Comparison of ENCODE assay signal across 19 cellular contexts in genomic region chr1:26748351-26748750, GRCh38. TPM values are rescaled to one million over a fixed set of nuclear protein-coding genes. Genes with fewer than 3 reads are reported as not detected.
DNase-seq lines count a peak whose midpoint lies in the region; ATAC-seq and TF ChIP-seq lines count a peak whose summit lies in the region.
"Had no signal": no experiment of that assay in that cellular context is flagged by ENCODE, and none has a peak within 500 bp of the region (broad histone marks: within the 10 kb centered on the region; RNA-seq: fewer than 3 reads in every experiment).

No MANE protein-coding gene starts in this region.

- POLR2A ChIA-PET in activated CD8-positive, alpha-beta T cell treated with anti-CD3 and anti-CD28 coated beads for 36 hours (lab: Charles Lee): interaction anchor here (1.0 kb wide), 2 partner anchors 16 to 19 kb away, joined by 3 to 4 read pairs; no protein-coding TSS in a partner anchor
- POLR2A ChIA-PET in PC-9 (lab: Charles Lee; ENCODE audit: unreplicated experiment): no interaction called here

- H3K9me2 ChIP-seq in PC-9 (ENCODE audit: insufficient read depth): no peaks in the 10 kb centered on the region

- no peak overlapping the region for H2AFZ ChIP-seq in PC-9
- H2AFZ ChIP-seq: parathyroid adenoma had no signal

- no peak overlapping the region for H3K4me2 ChIP-seq in PC-9

- no peaks in the 10 kb centered on the region for H4K20me1 ChIP-seq in PC-9 (ENCODE audit: insufficient read depth)

- H3K36me3 Mint-ChIP-seq in activated T-cell treated with anti-CD3 and anti-CD28 coated beads, Interleukin-2, amount 50 U/mL, for 72 hours (ENCODE audit: insufficient read depth in 2 of 2): peaks cover 0 to 33% of the 10 kb centered on the region in 2 donors
- H3K36me3 Mint-ChIP-seq in activated CD8-positive, alpha-beta T cell treated with anti-CD3 and anti-CD28 coated beads for 36 hours (ENCODE audit: low read depth): peaks cover 71% of the 10 kb centered on the region
- H3K36me3 Mint-ChIP-seq in stimulated activated naive B cell treated with anti-CD40 and anti-IgM and Interleukin-4, amounts not matched to agents 10 μg/mL and 1 μg/mL and 100 μg/mL, for 72 hours: peaks cover 26 to 64% of the 10 kb centered on the region in 2 donors

- intact Hi-C loops in activated CD8-positive, alpha-beta T cell treated with anti-CD3 and anti-CD28 coated beads for 36 hours (cut with micrococcal nuclease): no loop called here
- intact Hi-C loops in esophagus squamous epithelium (cut with DNase I) (no loop called here), PC-9 (cut with micrococcal nuclease; ENCODE audit: unreplicated experiment) (no loop called here)

- no peak overlapping the region for H3K4me3 Mint-ChIP-seq in activated T-cell treated with anti-CD3 and anti-CD28 coated beads, Interleukin-2, amount 50 U/mL, for 72 hours
- no peak overlapping the region for H3K4me3 Mint-ChIP-seq in activated CD8-positive, alpha-beta T cell treated with anti-CD3 and anti-CD28 coated beads for 36 hours
- no peak overlapping the region for H3K4me3 Mint-ChIP-seq in stimulated activated naive B cell treated with anti-CD40 and anti-IgM and Interleukin-4, amounts not matched to agents 10 μg/mL and 1 μg/mL and 100 μg/mL, for 72 hours
- H3K4me3 Mint-ChIP-seq: mesothelial cell of epicardium had no signal

- H3K4me1 Mint-ChIP-seq in activated T-cell treated with anti-CD3 and anti-CD28 coated beads, Interleukin-2, amount 50 U/mL, for 72 hours (ENCODE audit: low read depth): peaks cover 89% of the 10 kb centered on the region
- H3K4me1 Mint-ChIP-seq in activated CD8-positive, alpha-beta T cell treated with anti-CD3 and anti-CD28 coated beads for 36 hours (ENCODE audit: low read depth): peaks cover 84% of the 10 kb centered on the region
- H3K4me1 Mint-ChIP-seq in stimulated activated naive B cell treated with anti-CD40 and anti-IgM and Interleukin-4, amounts not matched to agents 10 μg/mL and 1 μg/mL and 100 μg/mL, for 72 hours: peaks cover 40 to 79% of the 10 kb centered on the region in 2 donors

- no peaks in the 10 kb centered on the region for H3K9me3 ChIP-seq in esophagus squamous epithelium
- no peaks in the 10 kb centered on the region for H3K9me3 ChIP-seq in PC-9 (ENCODE audit: insufficient read depth, low read depth)

- H3K27ac Mint-ChIP-seq in activated T-cell treated with anti-CD3 and anti-CD28 coated beads, Interleukin-2, amount 50 U/mL, for 72 hours: peak overlapping the region; percentile 72
- peak overlapping the region; percentile 74 for H3K27ac Mint-ChIP-seq in activated CD8-positive, alpha-beta T cell treated with anti-CD3 and anti-CD28 coated beads for 36 hours
- H3K27ac Mint-ChIP-seq in stimulated activated naive B cell treated with anti-CD40 and anti-IgM and Interleukin-4, amounts not matched to agents 10 μg/mL and 1 μg/mL and 100 μg/mL, for 72 hours: peak overlapping the region; percentile 14

- H3K27me3 ChIP-seq in esophagus squamous epithelium: no peaks in the 10 kb centered on the region
- H3K27me3 ChIP-seq in PC-9 (ENCODE audit: insufficient read depth, low read depth): no peaks in the 10 kb centered on the region

- no peaks in the 10 kb centered on the region for H3K9me3 Mint-ChIP-seq in activated T-cell treated with anti-CD3 and anti-CD28 coated beads, Interleukin-2, amount 50 U/mL, for 72 hours
- no peaks in the 10 kb centered on the region for H3K9me3 Mint-ChIP-seq in activated CD8-positive, alpha-beta T cell treated with anti-CD3 and anti-CD28 coated beads for 36 hours
- H3K9me3 Mint-ChIP-seq in stimulated activated naive B cell treated with anti-CD40 and anti-IgM and Interleukin-4, amounts not matched to agents 10 μg/mL and 1 μg/mL and 100 μg/mL, for 72 hours: no peaks in the 10 kb centered on the region
- H3K9me3 Mint-ChIP-seq: mesothelial cell of epicardium had no signal

- 76 to 80% methylated on average over 1 of the region's 1 CpG for WGBS in esophagus squamous epithelium, 2 donors

- TF ChIP-seq CTCF in activated CD8-positive, alpha-beta T cell treated with anti-CD3 and anti-CD28 coated beads for 36 hours (IDR thresholded peaks at IDR 0.05): no peak
- TF ChIP-seq CTCF in esophagus squamous epithelium (IDR thresholded peaks at IDR 0.05) (no peak), PC-9 (conservative IDR thresholded peaks at IDR 0.05) (no peak)

- H3K4me3 ChIP-seq in esophagus squamous epithelium: no peak overlapping the region
- H3K4me3 ChIP-seq in PC-9: no peak overlapping the region

- H3K27me3 Mint-ChIP-seq in activated T-cell treated with anti-CD3 and anti-CD28 coated beads, Interleukin-2, amount 50 U/mL, for 72 hours (ENCODE audit: low read depth): no peaks in the 10 kb centered on the region
- H3K27me3 Mint-ChIP-seq in activated CD8-positive, alpha-beta T cell treated with anti-CD3 and anti-CD28 coated beads for 36 hours: no peaks in the 10 kb centered on the region
- no peaks in the 10 kb centered on the region for H3K27me3 Mint-ChIP-seq in stimulated activated naive B cell treated with anti-CD40 and anti-IgM and Interleukin-4, amounts not matched to agents 10 μg/mL and 1 μg/mL and 100 μg/mL, for 72 hours

- peaks cover 6% of the 10 kb centered on the region; the same call in 1 of the 2 replicates for H3K79me2 ChIP-seq in PC-9 (ENCODE audit: low read depth)

- no peak for TF ChIP-seq POLR2A in esophagus squamous epithelium (IDR thresholded peaks at IDR 0.05)

- H3K36me3 ChIP-seq in esophagus squamous epithelium (peaks cover 0 to 81% (median 0%) of the 10 kb centered on the region in 3 donors), PC-9 (ENCODE audit: low read depth) (0 out of 2 replicates have a peak, but pooled peaks cover 8% of the 10 kb centered on the region)

- no TSS peak for BruUV-seq in PC-9 (replicated peaks; lab: Mats Ljungman, UMichigan)

- H3K27ac ChIP-seq in esophagus squamous epithelium (peak overlapping the region in 3 of 4 donors; percentile 42 to 56 (median 45)), PC-9 (no peak overlapping the region)
- H3K27ac ChIP-seq: parathyroid adenoma had no signal

- H3F3A ChIP-seq in PC-9 (ENCODE audit: insufficient read depth, low read depth): peaks cover 13% of the 10 kb centered on the region

- no peak for ATAC-seq in activated T-cell treated with anti-CD3 and anti-CD28 coated beads, Interleukin-2, amount 50 U/mL, for 72 hours (replicated peaks in 1 of 2)
- ATAC-seq in activated CD8-positive, alpha-beta T cell treated with anti-CD3 and anti-CD28 coated beads for 36 hours: no peak
- ATAC-seq in stimulated activated naive B cell treated with anti-CD40 and anti-IgM and Interleukin-4, amounts not matched to agents 10 μg/mL and 1 μg/mL and 100 μg/mL, for 72 hours (replicated peaks): no peak
- ATAC-seq in left lobe of liver: no peak

- DNase-seq in activated T-cell treated with anti-CD3 and anti-CD28 coated beads, Interleukin-2, amount 50 U/mL, for 72 hours: no peak
- no peak for DNase-seq in activated T-cell treated with anti-CD3 and anti-CD28 coated beads, Interleukin-2, amount 50 U/mL, for 48 hours
- DNase-seq in activated CD8-positive, alpha-beta T cell treated with anti-CD3 and anti-CD28 coated beads for 36 hours: no peak
- DNase-seq in esophagus squamous epithelium (lab: John Stamatoyannopoulos, UW): no peak
- no peak for DNase-seq in stimulated activated naive B cell treated with anti-CD40 and anti-IgM and Interleukin-4, amounts not matched to agents 10 μg/mL and 1 μg/mL and 100 μg/mL, for 72 hours
- no peak for DNase-seq in left lobe of liver (ENCODE audit: low spot score)
- no peak for DNase-seq in PC-9
- DNase-seq in pons (ENCODE audit: low spot score): no peak
- DNase-seq: ACHN; activated CD8-positive, alpha-beta memory T cell treated with anti-CD3 and anti-CD28 coated beads for 24 hours; Calu3; islet precursor cell; KBM-7; NCI-H1105 treated with DMSO at 0.1 percent for 48 hours; NCI-H2227 treated with DMSO at 0.1 percent for 48 hours; SHP77 treated with DMSO at 0.1 percent for 48 hours; stimulated activated CD4-positive, alpha-beta T cell treated with anti-CD3 and anti-CD28 coated beads, Interleukin-15, amount 100 ng/mL, for 24 hours had no signal

- H3K4me1 ChIP-seq in esophagus squamous epithelium (peaks cover 15 to 96% (median 51%) of the 10 kb centered on the region in 3 donors), PC-9 (replicated peaks; ENCODE audit: insufficient read depth) (peaks cover 23% of the 10 kb centered on the region)

- CTCF ChIA-PET in activated CD8-positive, alpha-beta T cell treated with anti-CD3 and anti-CD28 coated beads for 36 hours (lab: Charles Lee): interaction anchor here (2.6 to 7.2 kb wide), 2 partner anchors 40 to 57 kb away, joined by 6 to 70 read pairs; partner anchors contain the start of gene PIGV
- CTCF ChIA-PET in PC-9 (lab: Charles Lee): no interaction called here

RNA-seq across cellular contexts. Expression of gene PIGV, which starts 39.4 kb away (rescaled TPM):
- total RNA-seq in activated T-cell treated with anti-CD3 and anti-CD28 coated beads, Interleukin-2, amount 50 U/mL, for 72 hours: 10 to 100 TPM; 19.4 to 20.0 TPM
- total RNA-seq in activated CD8-positive, alpha-beta T cell treated with anti-CD3 and anti-CD28 coated beads for 36 hours: 10 to 100 TPM; 21.2 to 23.9 TPM
- total RNA-seq in esophagus squamous epithelium (10 to 100 TPM in 3 of 4 donors, 1 to 10 TPM in 1; 9.9 to 20.9 (median 13.1) TPM), left lobe of liver (30.8 TPM), PC-9 (2021) (30.8 and 31.9 TPM in 2 replicates)

RNA-seq across cellular contexts. Expression of gene ARID1A, which starts 52.5 kb away (rescaled TPM):
- 10 to 100 TPM; 95.1 to 97.3 TPM for total RNA-seq in activated T-cell treated with anti-CD3 and anti-CD28 coated beads, Interleukin-2, amount 50 U/mL, for 72 hours
- total RNA-seq in activated CD8-positive, alpha-beta T cell treated with anti-CD3 and anti-CD28 coated beads for 36 hours: 10 to 100 TPM; 82.4 to 84.9 TPM
- total RNA-seq in esophagus squamous epithelium (10 to 100 TPM; 23.9 to 60.2 (median 43.5) TPM), left lobe of liver (27.0 TPM), PC-9 (2021) (44.8 and 60.5 TPM in 2 replicates)

Comparison
In these comparisons a context has a peak if more than half of its experiments do, and no peak if none do; other contexts are left out.
1. H3K27ac Mint-ChIP-seq: peak in every context shown above with its lines; median percentile 74 in activated CD8-positive, alpha-beta T cell treated with anti-CD3 and anti-CD28 coated beads for 36 hours; 72 in activated T-cell treated with anti-CD3 and anti-CD28 coated beads, Interleukin-2, amount 50 U/mL, for 72 hours; 14 in stimulated activated naive B cell treated with anti-CD40 and anti-IgM and Interleukin-4, amounts not matched to agents 10 μg/mL and 1 μg/mL and 100 μg/mL, for 72 hours.